Comparison of ENCODE assay signal across 25 cellular contexts in the genomic region with DNA sequence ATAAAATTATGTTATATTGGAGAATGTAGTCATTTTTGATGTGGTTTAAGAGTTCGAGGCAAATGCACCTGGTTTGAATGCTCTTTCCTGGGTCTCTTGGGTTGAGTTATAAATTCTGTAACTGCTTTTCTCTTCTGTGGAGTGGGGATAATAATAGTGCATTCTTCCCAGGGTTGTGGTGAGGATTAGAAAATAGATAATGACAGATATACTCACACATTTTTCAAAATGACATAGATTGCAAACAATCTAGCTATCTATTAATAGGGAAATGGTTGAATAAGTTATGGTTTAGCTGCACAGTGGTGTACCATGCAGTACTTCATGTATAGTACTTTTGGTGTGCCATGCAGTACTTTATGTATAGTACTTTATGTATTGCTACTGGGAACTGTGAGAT.
"Had no signal": no experiment of that assay in that cellular context is flagged by ENCODE, and none has a peak within 500 bp of the region (broad histone marks: within the 10 kb centered on the region; RNA-seq: fewer than 3 reads in every experiment).

No MANE protein-coding gene starts in this region.

- H3K27ac ChIP-seq: brain microvascular endothelial cell, cardiac muscle cell, RWPE1, SJCRH30 had no signal

- H3K4me3 Mint-ChIP-seq: activated CD4-positive, alpha-beta T cell treated with anti-CD3 and anti-CD28 coated beads, Interleukin-2, amount 10 ng/mL, durations not matched to agents 24 days and 14 days; activated CD8-positive, alpha-beta memory T cell treated with anti-CD3 and anti-CD28 coated beads, Interleukin-2, amount 10 ng/mL, durations not matched to agents 7 days and 5 days; activated naive CD4-positive, alpha-beta T cell treated with anti-CD3 and anti-CD28 coated beads, Interleukin-2, amount 10 ng/mL, durations not matched to agents 7 days and 5 days; activated naive CD8-positive, alpha-beta T cell treated with anti-CD3 and anti-CD28 coated beads for 36 hours; activated T-cell treated with anti-CD3 and anti-CD28 coated beads, Interleukin-2, amount 50 U/mL, for 24 hours; WTC11 had no signal

- ATAC-seq: activated CD8-positive, alpha-beta memory T cell treated with anti-CD3 and anti-CD28 coated beads, Interleukin-2, amount 10 ng/mL, durations not matched to agents 7 days and 5 days; WTC11 had no signal

- DNase-seq: activated CD4-positive, alpha-beta T cell treated with anti-CD3 and anti-CD28 coated beads for 1 hour; activated CD4-positive, alpha-beta T cell treated with anti-CD3 and anti-CD28 coated beads, Interleukin-2, amount 50 U/mL, for 48 hours; activated CD8-positive, alpha-beta memory T cell treated with anti-CD3 and anti-CD28 coated beads, Interleukin-2, amount 10 ng/mL, durations not matched to agents 7 days and 5 days; activated gamma-delta T cell treated with Interleukin-2 at 50 U/mL for 16 hours; activated naive CD4-positive, alpha-beta T cell treated with anti-CD3 and anti-CD28 coated beads, Interleukin-2, amount 10 ng/mL, durations not matched to agents 7 days and 5 days; activated naive CD8-positive, alpha-beta T cell treated with anti-CD3 and anti-CD28 coated beads for 36 hours; activated T-cell treated with anti-CD3 and anti-CD28 coated beads, Interleukin-2, amount 50 U/mL, for 24 hours; brain microvascular endothelial cell; KG1; NCI-H1092 treated with DMSO at 0.1 percent for 48 hours; NCI-H1417 treated with DMSO at 0.1 percent for 48 hours; NCI-H1694 treated with DMSO at 0.1 percent for 48 hours; NCI-H2029 treated with DMSO at 0.1 percent for 48 hours; NCI-H510A treated with DMSO at 0.1 percent for 48 hours; NCI-H69; NK-92 treated with Interleukin-12 subunit alpha and Interleukin-12 subunit beta, amount 100 ng/mL, for 24 hours; Peyer's patch; Right ventricle myocardium superior; SJCRH30; SK-N-SH; SW 1271 had no signal

- H3K27me3 ChIP-seq: brain microvascular endothelial cell, cardiac muscle cell, Peyer's patch, SJCRH30 had no signal

- H3K9me2 ChIP-seq: SK-N-SH had no signal

- H3K27ac Mint-ChIP-seq: activated CD4-positive, alpha-beta T cell treated with anti-CD3 and anti-CD28 coated beads, Interleukin-2, amount 10 ng/mL, durations not matched to agents 24 days and 14 days; activated CD8-positive, alpha-beta memory T cell treated with anti-CD3 and anti-CD28 coated beads, Interleukin-2, amount 10 ng/mL, durations not matched to agents 7 days and 5 days; activated naive CD4-positive, alpha-beta T cell treated with anti-CD3 and anti-CD28 coated beads, Interleukin-2, amount 10 ng/mL, durations not matched to agents 7 days and 5 days; activated naive CD8-positive, alpha-beta T cell treated with anti-CD3 and anti-CD28 coated beads for 36 hours; activated T-cell treated with anti-CD3 and anti-CD28 coated beads, Interleukin-2, amount 50 U/mL, for 24 hours; WTC11 had no signal

- H3K4me1 ChIP-seq: Peyer's patch, SJCRH30 had no signal

- H3K9ac ChIP-seq: SK-N-SH had no signal

- H3K27me3 Mint-ChIP-seq: activated CD4-positive, alpha-beta T cell treated with anti-CD3 and anti-CD28 coated beads, Interleukin-2, amount 10 ng/mL, durations not matched to agents 24 days and 14 days; activated CD8-positive, alpha-beta memory T cell treated with anti-CD3 and anti-CD28 coated beads, Interleukin-2, amount 10 ng/mL, durations not matched to agents 7 days and 5 days; activated naive CD4-positive, alpha-beta T cell treated with anti-CD3 and anti-CD28 coated beads, Interleukin-2, amount 10 ng/mL, durations not matched to agents 7 days and 5 days; activated T-cell treated with anti-CD3 and anti-CD28 coated beads, Interleukin-2, amount 50 U/mL, for 24 hours had no signal

- H3K4me3 ChIP-seq: cardiac muscle cell, Peyer's patch, SJCRH30 had no signal

- H3K9me3 ChIP-seq: Peyer's patch, SK-N-SH had no signal

- H3K4me2 ChIP-seq: SK-N-SH had no signal
